ENCODE assay signal across 8 cellular contexts in the genomic region with DNA sequence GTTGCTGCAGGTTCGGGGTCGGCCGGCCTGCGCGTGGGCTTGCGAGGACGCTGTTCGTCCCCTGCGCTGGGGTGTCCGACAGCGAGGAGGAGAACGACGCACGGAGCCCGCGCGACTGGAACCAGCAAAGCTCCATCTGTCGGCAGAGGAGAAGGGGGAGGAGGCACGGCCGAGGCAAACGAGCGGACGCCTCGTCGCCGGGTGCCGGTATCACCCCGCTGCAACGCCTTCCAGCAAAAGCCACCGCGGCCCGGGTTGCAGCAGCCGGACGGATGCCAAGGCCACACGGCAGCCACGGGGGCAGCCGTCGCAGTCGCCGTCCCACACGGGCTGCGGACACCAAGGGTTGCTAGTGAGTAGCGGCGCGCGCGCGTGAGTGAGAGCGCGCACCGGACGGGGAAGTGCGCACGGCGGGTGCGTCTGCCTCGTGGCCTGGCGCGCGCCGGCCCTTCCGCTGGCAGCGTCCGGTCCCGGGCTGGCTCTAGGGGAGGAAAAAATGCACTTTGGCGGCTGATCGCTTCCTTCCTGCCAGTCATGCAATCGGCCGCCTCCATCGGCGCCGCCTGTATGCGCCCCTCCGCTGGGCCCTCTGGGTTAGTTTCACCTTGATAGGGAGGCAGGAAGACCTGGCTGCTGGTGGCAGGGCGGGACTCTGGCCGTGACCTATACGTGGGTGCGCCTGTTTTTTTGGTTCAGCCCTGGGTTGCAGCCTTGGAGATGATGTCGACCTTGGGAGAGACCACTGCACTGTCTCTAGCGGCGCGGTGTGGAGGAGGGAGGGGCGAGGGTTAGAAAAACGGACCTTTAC. TPM values are rescaled to one million over a fixed set of nuclear protein-coding genes. Genes with fewer than 3 reads are reported as not detected.
DNase-seq lines count a peak whose midpoint lies in the region; ATAC-seq and TF ChIP-seq lines count a peak whose summit lies in the region.

No MANE protein-coding gene starts in this region.

- H3K4me1 Mint-ChIP-seq in glutamatergic neuron (ENCODE audit: low read depth, unreplicated experiment) (peaks cover 5% of the 10 kb centered on the region), osteocyte (ENCODE audit: unreplicated experiment) (peaks cover 37% of the 10 kb centered on the region)

- H3K27ac ChIP-seq in SK-N-MC (no peak overlapping the region), thoracic aorta (peak overlapping the region; percentile 70 to 81)

- DNase-seq in EL, result peak; percentile 89
- no peak for DNase-seq in SK-N-MC (ENCODE audit: low read depth, low spot score)
- peak; percentile 75 to 85 for DNase-seq in activated naive CD4-positive, alpha-beta T cell treated with anti-CD3 and anti-CD28 coated beads, Interleukin-2, amount 50 U/mL, for 72 hours (ENCODE audit: low spot score in 2 of 2)
- peak; percentile 81 for DNase-seq in glutamatergic neuron
- peak; percentile 89 for DNase-seq in osteocyte (ENCODE audit: extremely low spot score, unreplicated experiment)
- peak; percentile 6 for DNase-seq in thoracic aorta (ENCODE audit: low spot score)

- no peak for TF ChIP-seq CTCF in glutamatergic neuron (IDR thresholded peaks at IDR 0.05; ENCODE audit: partially characterized antibody, unreplicated experiment)
- TF ChIP-seq CTCF in osteocyte (IDR thresholded peaks at IDR 0.05), result peak; percentile 41
- no peak for TF ChIP-seq CTCF in thoracic aorta (IDR thresholded peaks at IDR 0.05)

- peak; percentile 11; the same call in 1 of the 2 replicates for TF ChIP-seq RAD21 in Ishikawa (IDR thresholded peaks at IDR 0.05; ENCODE audit: low read depth)

- peak overlapping the region; percentile 92 to 93 for H3K27ac Mint-ChIP-seq in activated naive CD4-positive, alpha-beta T cell treated with anti-CD3 and anti-CD28 coated beads, Interleukin-2, amount 50 U/mL, for 72 hours
- H3K27ac Mint-ChIP-seq in glutamatergic neuron (ENCODE audit: unreplicated experiment) (peak overlapping the region; percentile 92), osteocyte (ENCODE audit: unreplicated experiment) (peak overlapping the region; percentile 88)

- peak; percentile 55 for ATAC-seq in GM21576 (IDR thresholded peaks at IDR 0.05; ENCODE audit: unreplicated experiment)
- ATAC-seq in activated naive CD4-positive, alpha-beta T cell treated with anti-CD3 and anti-CD28 coated beads, Interleukin-2, amount 50 U/mL, for 72 hours, result peak; percentile 82 to 84
- peak; percentile 37 for ATAC-seq in thoracic aorta (ENCODE audit: insufficient number of reproducible peaks, low FRiP score, low read depth)

- H3K27me3 Mint-ChIP-seq in glutamatergic neuron (ENCODE audit: unreplicated experiment), result peaks cover 3% of the 10 kb centered on the region
- H3K27me3 Mint-ChIP-seq in osteocyte (ENCODE audit: unreplicated experiment), result no peaks in the 10 kb centered on the region

- H3K4me3 Mint-ChIP-seq in glutamatergic neuron (ENCODE audit: unreplicated experiment) (peak overlapping the region; percentile 97), osteocyte (ENCODE audit: unreplicated experiment) (peak overlapping the region; percentile 95)

- H3K27me3 ChIP-seq in thoracic aorta (replicated peaks; ENCODE audit: insufficient read depth), result no peaks in the 10 kb centered on the region

- H3K9me3 Mint-ChIP-seq in activated naive CD4-positive, alpha-beta T cell treated with anti-CD3 and anti-CD28 coated beads, Interleukin-2, amount 50 U/mL, for 72 hours, result no peaks in the 10 kb centered on the region
- peaks cover 4% of the 10 kb centered on the region for H3K9me3 Mint-ChIP-seq in glutamatergic neuron (ENCODE audit: unreplicated experiment)
- no peaks in the 10 kb centered on the region for H3K9me3 Mint-ChIP-seq in osteocyte (ENCODE audit: unreplicated experiment)

- H3K9me3 ChIP-seq in SK-N-MC (ENCODE audit: low read depth, low read length), result no peaks in the 10 kb centered on the region
- no peaks in the 10 kb centered on the region for H3K9me3 ChIP-seq in thoracic aorta

- H3K4me3 ChIP-seq in SK-N-MC (peak overlapping the region; percentile 81), thoracic aorta (peak overlapping the region; percentile 87)

- peaks cover 0 to 23% of the 10 kb centered on the region in 2 donors for H3K4me1 ChIP-seq in thoracic aorta (ENCODE audit: control insufficient read depth in 1 of 2, low read depth in 2 of 2)

- TF ChIP-seq EP300 in Ishikawa (IDR thresholded peaks at IDR 0.05; ENCODE audit: borderline replicate concordance), result no peak; the same call in 1 of the 2 replicates

- peaks cover 23 to 27% of the 10 kb centered on the region in 2 donors for H3K36me3 Mint-ChIP-seq in activated naive CD4-positive, alpha-beta T cell treated with anti-CD3 and anti-CD28 coated beads, Interleukin-2, amount 50 U/mL, for 72 hours
- no peaks in the 10 kb centered on the region for H3K36me3 Mint-ChIP-seq in glutamatergic neuron (ENCODE audit: unreplicated experiment)
- H3K36me3 Mint-ChIP-seq in osteocyte (ENCODE audit: unreplicated experiment), result no peaks in the 10 kb centered on the region

- H3K9ac ChIP-seq in SK-N-MC (ENCODE audit: insufficient read length), result peak overlapping the region; percentile 57

- no peaks in the 10 kb centered on the region for H3K36me3 ChIP-seq in SK-N-MC (ENCODE audit: insufficient read depth, low read length)
- H3K36me3 ChIP-seq in thoracic aorta, result no peaks in the 10 kb centered on the region

TF ChIP-seq in Ishikawa, 13 proteins besides CTCF, POLR2A, EP300 and RAD21:
- TF ChIP-seq TEAD4 (IDR thresholded peaks at IDR 0.05) (peak; percentile 59), CREB1 (IDR thresholded peaks at IDR 0.05; ENCODE audit: low read depth) (no peak), CEBPB (IDR thresholded peaks at IDR 0.05) (0 out of 2 replicates have a peak, but pooled peaks have one; percentile 17), ZBTB7A (IDR thresholded peaks at IDR 0.05; ENCODE audit: low read depth) (peak; percentile 64), TCF12 (IDR thresholded peaks at IDR 0.05; ENCODE audit: low read depth) (peak; percentile 73), TAF1 (IDR thresholded peaks at IDR 0.05; ENCODE audit: low read depth) (peak; percentile 60), FOXM1 (IDR thresholded peaks at IDR 0.05; ENCODE audit: borderline replicate concordance, low read depth) (0 out of 2 replicates have a peak, but pooled peaks have one; percentile 7), EGR1 (IDR thresholded peaks at IDR 0.05) (no peak), YY1 (IDR thresholded peaks at IDR 0.05; ENCODE audit: low read depth) (peak; percentile 50), NFIC (IDR thresholded peaks at IDR 0.05) (peak; percentile 50; the same call in 1 of the 2 replicates)
- TF ChIP-seq, protein P1, sequence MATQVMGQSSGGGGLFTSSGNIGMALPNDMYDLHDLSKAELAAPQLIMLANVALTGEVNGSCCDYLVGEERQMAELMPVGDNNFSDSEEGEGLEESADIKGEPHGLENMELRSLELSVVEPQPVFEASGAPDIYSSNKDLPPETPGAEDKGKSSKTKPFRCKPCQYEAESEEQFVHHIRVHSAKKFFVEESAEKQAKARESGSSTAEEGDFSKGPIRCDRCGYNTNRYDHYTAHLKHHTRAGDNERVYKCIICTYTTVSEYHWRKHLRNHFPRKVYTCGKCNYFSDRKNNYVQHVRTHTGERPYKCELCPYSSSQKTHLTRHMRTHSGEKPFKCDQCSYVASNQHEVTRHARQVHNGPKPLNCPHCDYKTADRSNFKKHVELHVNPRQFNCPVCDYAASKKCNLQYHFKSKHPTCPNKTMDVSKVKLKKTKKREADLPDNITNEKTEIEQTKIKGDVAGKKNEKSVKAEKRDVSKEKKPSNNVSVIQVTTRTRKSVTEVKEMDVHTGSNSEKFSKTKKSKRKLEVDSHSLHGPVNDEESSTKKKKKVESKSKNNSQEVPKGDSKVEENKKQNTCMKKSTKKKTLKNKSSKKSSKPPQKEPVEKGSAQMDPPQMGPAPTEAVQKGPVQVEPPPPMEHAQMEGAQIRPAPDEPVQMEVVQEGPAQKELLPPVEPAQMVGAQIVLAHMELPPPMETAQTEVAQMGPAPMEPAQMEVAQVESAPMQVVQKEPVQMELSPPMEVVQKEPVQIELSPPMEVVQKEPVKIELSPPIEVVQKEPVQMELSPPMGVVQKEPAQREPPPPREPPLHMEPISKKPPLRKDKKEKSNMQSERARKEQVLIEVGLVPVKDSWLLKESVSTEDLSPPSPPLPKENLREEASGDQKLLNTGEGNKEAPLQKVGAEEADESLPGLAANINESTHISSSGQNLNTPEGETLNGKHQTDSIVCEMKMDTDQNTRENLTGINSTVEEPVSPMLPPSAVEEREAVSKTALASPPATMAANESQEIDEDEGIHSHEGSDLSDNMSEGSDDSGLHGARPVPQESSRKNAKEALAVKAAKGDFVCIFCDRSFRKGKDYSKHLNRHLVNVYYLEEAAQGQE (IDR thresholded peaks at IDR 0.05; ENCODE audit: low read depth), result no peak
- TF ChIP-seq, protein P2, sequence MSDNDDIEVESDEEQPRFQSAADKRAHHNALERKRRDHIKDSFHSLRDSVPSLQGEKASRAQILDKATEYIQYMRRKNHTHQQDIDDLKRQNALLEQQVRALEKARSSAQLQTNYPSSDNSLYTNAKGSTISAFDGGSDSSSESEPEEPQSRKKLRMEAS (IDR thresholded peaks at IDR 0.05), result peak; percentile 96
- TF ChIP-seq, protein P3, sequence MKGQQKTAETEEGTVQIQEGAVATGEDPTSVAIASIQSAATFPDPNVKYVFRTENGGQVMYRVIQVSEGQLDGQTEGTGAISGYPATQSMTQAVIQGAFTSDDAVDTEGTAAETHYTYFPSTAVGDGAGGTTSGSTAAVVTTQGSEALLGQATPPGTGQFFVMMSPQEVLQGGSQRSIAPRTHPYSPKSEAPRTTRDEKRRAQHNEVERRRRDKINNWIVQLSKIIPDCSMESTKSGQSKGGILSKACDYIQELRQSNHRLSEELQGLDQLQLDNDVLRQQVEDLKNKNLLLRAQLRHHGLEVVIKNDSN (IDR thresholded peaks at IDR 0.05), result peak; percentile 69
TF ChIP-seq in Ishikawa: peak in this region for 10.

RNA-seq across cellular contexts. Expression of a gene that starts 0.4 kb away (rescaled TPM):
- total RNA-seq in activated naive CD4-positive, alpha-beta T cell treated with anti-CD3 and anti-CD28 coated beads, Interleukin-2, amount 50 U/mL, for 72 hours, result 10 to 100 TPM; 15.7 to 57.0 TPM
- total RNA-seq in glutamatergic neuron (ENCODE audit: unreplicated experiment) (4.4 TPM), osteocyte (4.5 and 4.8 TPM in 2 replicates), thoracic aorta (10 to 100 TPM in 1 of 2 donors, 1 to 10 TPM in 1; 2.2 to 10.0 TPM)

RNA-seq across cellular contexts. Expression of a gene that starts 28.8 kb away (rescaled TPM):
- under 1 TPM; 0.18 to 0.78 TPM for total RNA-seq in activated naive CD4-positive, alpha-beta T cell treated with anti-CD3 and anti-CD28 coated beads, Interleukin-2, amount 50 U/mL, for 72 hours
- total RNA-seq in glutamatergic neuron (ENCODE audit: unreplicated experiment), result not detected
- total RNA-seq in osteocyte, result not detected in 2 replicates
- not detected for total RNA-seq in thoracic aorta
